ENCODE assay signal across 19 cellular contexts in genomic region chr21:45623436-45623835, GRCh38. TPM values are rescaled to one million over a fixed set of nuclear protein-coding genes. Genes with fewer than 3 reads are reported as not detected.
"Had no signal": no experiment of that assay in that cellular context is flagged by ENCODE, and none has a peak within 500 bp of the region (broad histone marks: within the 10 kb centered on the region; RNA-seq: fewer than 3 reads in every experiment).

No MANE protein-coding gene starts in this region.

- H3K4me3 Mint-ChIP-seq: activated naive CD8-positive, alpha-beta T cell treated with anti-CD3 and anti-CD28 coated beads, Interleukin-2, amount 50 U/mL, for 24 hours; mesothelial cell of epicardium; naive thymus-derived CD8-positive, alpha-beta T cell had no signal

- H3K36me3 Mint-ChIP-seq: mesothelial cell of epicardium; naive thymus-derived CD8-positive, alpha-beta T cell had no signal

- H3K4me1 Mint-ChIP-seq: activated naive CD8-positive, alpha-beta T cell treated with anti-CD3 and anti-CD28 coated beads, Interleukin-2, amount 50 U/mL, for 24 hours had no signal

- H3K9me3 ChIP-seq: left lung had no signal

- DNase-seq: activated CD4-positive, alpha-beta T cell treated with anti-CD3 and anti-CD28 coated beads for 4 hours; activated CD4-positive, alpha-beta T cell treated with anti-CD3 and anti-CD28 coated beads, Interleukin-2, amount 50 U/mL, for 48 hours; activated gamma-delta T cell; activated naive CD4-positive, alpha-beta T cell treated with anti-CD3 and anti-CD28 coated beads, Interleukin-2, amount 50 U/mL, for 16 hours; activated naive CD8-positive, alpha-beta T cell treated with anti-CD3 and anti-CD28 coated beads, Interleukin-2, amount 50 U/mL, for 24 hours; activated T-cell treated with anti-CD3 and anti-CD28 coated beads, Interleukin-2, amount 50 U/mL, for 48 hours; foreskin fibroblast; heart right ventricle; kidney; naive thymus-derived CD8-positive, alpha-beta T cell; retina; stimulated activated CD4-positive, alpha-beta T cell treated with anti-CD3 and anti-CD28 coated beads, Interleukin-4, amount 100 ng/mL, for 24 hours; stimulated activated naive CD8-positive, alpha-beta T cell treated with anti-CD3 and anti-CD28 coated beads, Interleukin-15, Interleukin-2, amounts not matched to agents 100 U/mL and 50 U/mL, for 24 hours; T-helper 1 cell; T-helper 9 cell had no signal

- H3K27ac Mint-ChIP-seq: activated naive CD8-positive, alpha-beta T cell treated with anti-CD3 and anti-CD28 coated beads, Interleukin-2, amount 50 U/mL, for 24 hours; mesothelial cell of epicardium; progenitor cell of endocrine pancreas had no signal

- H3K27ac ChIP-seq: heart right ventricle, left lung had no signal

- H3K9me3 Mint-ChIP-seq: mesothelial cell of epicardium; naive thymus-derived CD8-positive, alpha-beta T cell had no signal

- ATAC-seq: activated naive CD8-positive, alpha-beta T cell treated with anti-CD3 and anti-CD28 coated beads, Interleukin-2, amount 50 U/mL, for 24 hours; heart right ventricle; left lung; naive thymus-derived CD8-positive, alpha-beta T cell; stimulated activated naive CD8-positive, alpha-beta T cell treated with anti-CD3 and anti-CD28 coated beads, Interleukin-15, Interleukin-2, amounts not matched to agents 100 U/mL and 50 U/mL, for 24 hours had no signal

RNA-seq across cellular contexts. Expression of gene PCBP3, which starts 20.1 kb away (rescaled TPM):
- total RNA-seq: epithelial cell of proximal tubule had no signal
